Comparison of ENCODE assay signal across 8 cellular contexts in the genomic region with DNA sequence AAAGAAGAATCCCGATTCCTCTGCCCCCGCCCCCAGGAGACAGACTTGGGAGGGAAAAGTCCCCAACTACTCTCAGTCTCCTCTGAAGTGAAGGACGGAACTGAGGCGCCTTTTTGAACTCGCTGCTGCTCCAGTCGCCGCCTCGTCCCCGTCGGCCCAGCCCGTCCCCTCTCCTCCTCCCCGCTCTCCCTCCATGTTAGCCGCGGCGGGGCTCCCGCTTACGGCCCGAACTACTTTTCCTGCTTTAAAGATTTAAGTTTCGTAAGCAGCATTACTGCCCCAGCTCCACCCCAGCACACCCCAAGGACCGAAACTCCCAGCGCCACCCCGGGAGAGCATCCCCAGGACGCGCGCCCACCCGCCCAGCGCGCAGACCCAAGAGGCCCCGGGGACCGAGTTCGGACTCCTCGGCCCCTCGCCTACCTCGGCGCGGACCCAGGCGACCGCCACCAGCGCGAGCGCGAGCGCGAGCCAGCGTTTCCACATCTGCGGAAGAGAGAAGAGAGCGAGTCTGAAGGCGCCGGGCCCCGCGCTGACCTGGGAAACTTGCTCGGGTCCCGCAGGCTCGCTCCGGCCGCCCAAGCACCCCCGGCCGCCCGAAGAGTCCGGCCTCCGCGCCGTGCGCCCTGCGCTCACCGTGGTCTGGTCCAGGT. TPM values are rescaled to one million over a fixed set of nuclear protein-coding genes. Genes with fewer than 3 reads are reported as not detected.
DNase-seq lines count a peak whose midpoint lies in the region; ATAC-seq, FAIRE-seq and TF ChIP-seq lines count a peak whose summit lies in the region.

No MANE protein-coding gene starts in this region.

- FAIRE-seq in A549 (lab: Jason Lieb, UNC): no peak

- POLR2A ChIA-PET in A549 (lab: Yijun Ruan, JAX): interaction anchor here (0.9 to 1.6 kb wide), 5 partner anchors 9 to 109 kb away, joined by 3 to 7 read pairs (median 4); a partner anchor contains a TSS
- POLR2A ChIA-PET in RWPE1 (lab: Yijun Ruan, JAX; ENCODE audit: low non-redundant PET): no interaction called here

- in situ Hi-C loops in GM13977 (cut with MboI; ENCODE audit: low pct_unique_long_range_greater_than_20kb, low sequenced_read_pairs, unreplicated experiment): no loop called here

- H3K36me3 ChIP-seq in lung (ENCODE audit: control insufficient read depth in 2 of 2, insufficient read depth in 2 of 2, low read length in 2 of 2): peaks cover 0 to 2% of the 10 kb centered on the region in 2 donors
- no peaks in the 10 kb centered on the region for H3K36me3 ChIP-seq in thymus (ENCODE audit: control insufficient read depth, insufficient read depth)

- peak overlapping the region; percentile 80 to 94 for H3K27ac ChIP-seq in A549
- peak overlapping the region; percentile 38 for H3K27ac ChIP-seq in RWPE1
- peak overlapping the region in 56 of 59 donors; percentile 18 to 91 (median 80) for H3K27ac ChIP-seq in dorsolateral prefrontal cortex
- peak overlapping the region; percentile 93 to 95 for H3K27ac ChIP-seq in lung (ENCODE audit: low read depth in 1 of 2, low read length in 1 of 2)
- H3K27ac ChIP-seq in thymus (ENCODE audit: low read depth): peak overlapping the region; percentile 3

- no peak for TF ChIP-seq EP300 in A549 (IDR thresholded peaks at IDR 0.05)

- TF ChIP-seq RAD21 in A549 (conservative IDR thresholded peaks at IDR 0.05 in 1 of 2, IDR thresholded peaks at IDR 0.05 in 1 of 2): no peak

- H3K4me2 ChIP-seq in A549: peak overlapping the region; percentile 75

- intact Hi-C loops in dorsolateral prefrontal cortex (cut with DNase I): no loop called here

- peak; percentile 41 to 49 for DNase-seq in A549 (ENCODE audit: low read depth in 1 of 2, low spot score in 1 of 2)
- DNase-seq in GM13977 (ENCODE audit: low spot score): peak; percentile 55
- DNase-seq in RWPE1 (ENCODE audit: low spot score): peak; percentile 44
- DNase-seq in dorsolateral prefrontal cortex: peak in 3 of 10 donors; percentile 38 to 51 (median 46)
- DNase-seq in lung (ENCODE audit: low spot score): no peak
- DNase-seq in epidermal melanocyte (ENCODE audit: insufficient read length, low spot score): no peak
- no peak for DNase-seq in NCI-H1436 (lab: John Stamatoyannopoulos, UW)

- no peaks in the 10 kb centered on the region for H3K9me3 ChIP-seq in A549
- no peaks in the 10 kb centered on the region for H3K9me3 ChIP-seq in lung (ENCODE audit: control insufficient read depth in 2 of 2, insufficient read depth in 1 of 2, low read length in 1 of 2)
- H3K9me3 ChIP-seq in thymus (ENCODE audit: control insufficient read depth): no peaks in the 10 kb centered on the region

- TF ChIP-seq CTCF in A549 (IDR thresholded peaks at IDR 0.05) (no peak), GM13977 (IDR thresholded peaks at IDR 0.05; ENCODE audit: extremely low read depth, insufficient read depth, missing control alignments) (no peak), RWPE1 (conservative IDR thresholded peaks at IDR 0.05; ENCODE audit: low read depth) (no peak), dorsolateral prefrontal cortex (IDR thresholded peaks at IDR 0.05 in 54 of 56, conservative IDR thresholded peaks at IDR 0.05 in 2 of 56; ENCODE audit: low read depth in 1 of 56, partially characterized antibody in 56 of 56) (no peak), lung (IDR thresholded peaks at IDR 0.05; ENCODE audit: control extremely low read depth, extremely low read depth) (no peak)

- peaks cover 21% of the 10 kb centered on the region for H3K4me1 ChIP-seq in A549
- peaks cover 9 to 12% of the 10 kb centered on the region in 2 donors for H3K4me1 ChIP-seq in lung (ENCODE audit: control insufficient read depth in 2 of 2, insufficient read depth in 2 of 2, low read length in 2 of 2)
- peaks cover 7% of the 10 kb centered on the region for H3K4me1 ChIP-seq in thymus (ENCODE audit: control insufficient read depth, insufficient read depth, low read length)

- H3K27me3 ChIP-seq in dorsolateral prefrontal cortex (peaks cover 0 to 21% (median 0%) of the 10 kb centered on the region in 45 donors), lung (ENCODE audit: control insufficient read depth, insufficient read depth) (no peaks in the 10 kb centered on the region), thymus (ENCODE audit: control insufficient read depth, insufficient read depth) (peaks cover 7% of the 10 kb centered on the region)

- TF ChIP-seq POLR2A in A549 (IDR thresholded peaks at IDR 0.05; ENCODE audit: low read length): no peak

- WGBS in A549 (ENCODE audit: missing lambda C conversion rate): under 1% methylated on average over 23 of the region's 66 CpGs
- WGBS in lung, 2 donors: 1% methylated on average over 44 to 66 of the region's 66 CpGs
- under 1% methylated on average over 66 of the region's 66 CpGs for WGBS in thymus

- CTCF ChIA-PET in A549 (lab: Yijun Ruan, JAX): interaction anchor here (0.7 to 15.9 kb wide), 6 partner anchors 10 to 623 kb away, joined by 3 to 157 read pairs (median 4); no protein-coding TSS in a partner anchor
- CTCF ChIA-PET in RWPE1 (lab: Yijun Ruan, JAX): interaction anchor here (0.7 to 1.0 kb wide), 3 partner anchors 17 to 108 kb away, joined by 3 to 5 read pairs (median 3); no protein-coding TSS in a partner anchor

- peak; percentile 74 to 80 for ATAC-seq in A549
- peak; percentile 36 for ATAC-seq in lung (ENCODE audit: insufficient read depth, low FRiP score)

- H3K4me3 ChIP-seq in A549 (peak overlapping the region; percentile 81), dorsolateral prefrontal cortex (peak overlapping the region; percentile 57 to 90 (median 79)), lung (peak overlapping the region; percentile 89), thymus (ENCODE audit: low read length) (peak overlapping the region; percentile 75)

TF ChIP-seq in A549, 52 proteins besides CTCF, POLR2A, EP300 and RAD21:
- TF ChIP-seq FOSL2 (IDR thresholded peaks at IDR 0.05) (no peak), FOSL2 (CRISPR knock-in tag; IDR thresholded peaks at IDR 0.05) (no peak), JUN (IDR thresholded peaks at IDR 0.05) (peak in 1 of 2 experiments; percentile 60; a peak in 3 of 5 replicates), TP53 (CRISPR knock-in tag; IDR thresholded peaks at IDR 0.05) (no peak), SMC3 (IDR thresholded peaks at IDR 0.05) (no peak), HDAC2 (IDR thresholded peaks at IDR 0.05) (peak; percentile 91), BHLHE40 (IDR thresholded peaks at IDR 0.05; ENCODE audit: low read depth, low read length) (no peak), FOXS1 (CRISPR knock-in tag; IDR thresholded peaks at IDR 0.05) (no peak), CHD4 (IDR thresholded peaks at IDR 0.05; ENCODE audit: borderline replicate concordance) (no peak)

RNA-seq across cellular contexts. Expression of a gene that starts 0.4 kb away (rescaled TPM):
- polyA plus RNA-seq in A549 (2011; rRNA removed) (57.7 and 84.7 TPM in 2 replicates), A549 (2017; fragmentation: RNase III; extraction: RNeasy Plus Mini Kit Qiagen cat#74134 plus additional on column Dnase treatment) (115 to 119 TPM (median 118 TPM) in 3 replicates), lung (10 to 100 TPM; 24.9 to 79.0 TPM), thymus (27.1 TPM)
- 33.0 and 40.2 TPM in 2 replicates for polyA plus RNA-seq in A549 (2012; cell fraction: cytosol; rRNA removed)
- 37.2 and 50.3 TPM in 2 replicates for polyA plus RNA-seq in A549 (2012; cell fraction: nucleus; rRNA removed)
- polyA minus RNA-seq in A549 (2011; rRNA and poly(A)+ RNA removed): 63.4 and 78.2 TPM in 2 replicates
- total RNA-seq in dorsolateral prefrontal cortex (100 to 1,000 TPM in 4 of 120 experiments, 10 to 100 TPM in 116; 27.6 to 130 (median 46.8) TPM), lung (100 to 1,000 TPM; 304 to 544 TPM)

Comparison
In these comparisons a context has a peak if more than half of its experiments do, and no peak if none do; other contexts are left out.
1. DNase-seq: peak in A549 (2 of 2), GM13977 (single experiment) and RWPE1 (single experiment); none in lung (single experiment), epidermal melanocyte (single experiment) and NCI-H1436 (single experiment).
2. H3K27ac ChIP-seq: peak in every context shown above with its lines; median percentile 94 in lung; 87 in A549; 80 in dorsolateral prefrontal cortex; 38 in RWPE1; 3 in thymus.
3. Peak in every context shown above with its lines, with median percentiles within 50 percentile points of each other: H3K4me3 ChIP-seq.